Comparison of ENCODE assay signal across 8 cellular contexts in genomic region chrX:49043220-49043986, GRCh38. TPM values are rescaled to one million over a fixed set of nuclear protein-coding genes. Genes with fewer than 3 reads are reported as not detected.
DNase-seq lines count a peak whose midpoint lies in the region; ATAC-seq and TF ChIP-seq lines count a peak whose summit lies in the region.

TFE3 (minus strand) TSS chrX:49043357; CDS start chrX:49043226, 131 bp downstream.

- peak within 1 kb of the TSS; percentile 61 for H3K4me3 ChIP-seq in ovary
- peak within 1 kb of the TSS; percentile 65 to 78 (median 68) for H3K4me3 ChIP-seq in thyroid gland (replicated peaks in 1 of 3)

- H3K9me3 ChIP-seq in ovary, result peaks cover 0 to 3% of the 10 kb centered on the region in 2 donors
- no peaks in the 10 kb centered on the region for H3K9me3 ChIP-seq in thyroid gland

- TF ChIP-seq POLR2A in ovary (IDR thresholded peaks at IDR 0.05), result peak; percentile 80
- peak in 1 of 2 donors; percentile 63 for TF ChIP-seq POLR2A in thyroid gland (IDR thresholded peaks at IDR 0.05)

- peak; percentile 89 for ATAC-seq in HG02763 (IDR thresholded peaks at IDR 0.05; ENCODE audit: unreplicated experiment)

- TF ChIP-seq EP300 in ovary (IDR thresholded peaks at IDR 0.05), result peak; percentile 69

- H3K27me3 ChIP-seq in ovary, result no peaks in the 10 kb centered on the region
- no peaks in the 10 kb centered on the region for H3K27me3 ChIP-seq in thyroid gland

- peak; percentile 55 for TF ChIP-seq CTCF in GM12872 (IDR thresholded peaks at IDR 0.05; ENCODE audit: insufficient read depth, low read depth, low read length)
- TF ChIP-seq CTCF in ovary (IDR thresholded peaks at IDR 0.05), result peak; percentile 58 to 80 (median 61)
- TF ChIP-seq CTCF in thyroid gland (IDR thresholded peaks at IDR 0.05), result peak; percentile 15 to 74 (median 54)

- H3K27ac ChIP-seq in ovary, result peak within 1 kb of the TSS; percentile 97 to 99
- H3K27ac ChIP-seq in thyroid gland, result peak within 1 kb of the TSS; percentile 96 to 98 (median 97)

- 27 to 34% (median 31%) methylated on average over 65 to 67 of the region's 67 CpGs for WGBS in ovary, 3 donors
- 0% methylated on average over 1 to 2 of the region's 67 CpGs for WGBS in thyroid gland, 2 donors

- DNase-seq in NCI-H1417 (lab: John Stamatoyannopoulos, UW), result peak; percentile 93 to 99 (median 97)
- peak; percentile 79 to 89 for DNase-seq in SW 1271 (lab: John Stamatoyannopoulos, UW)
- DNase-seq in activated naive CD8-positive, alpha-beta T cell treated with anti-CD3 and anti-CD28 coated beads, Interleukin-2, amount 50 U/mL, for 16 hours (ENCODE audit: low read depth, low spot score), result peak; percentile 90
- DNase-seq in head of caudate nucleus, result peak; percentile 88 to 98 (median 96)
- DNase-seq in ovary, result peak; percentile 96 to 99 (median 97)
- peak; percentile 99 for DNase-seq in thyroid gland

- intact Hi-C loops in head of caudate nucleus (cut with DNase I) (loop anchor here (5.0 kb wide), 1 partner anchor 86 kb away; the partner anchor contains the start of gene OTUD5), ovary (cut with DNase I) (no loop called here), thyroid gland (cut with DNase I) (no loop called here)

- H3K36me3 ChIP-seq in ovary (no peaks in the 10 kb centered on the region), thyroid gland (peaks cover 5 to 7% of the 10 kb centered on the region in 2 donors)

- H3K4me1 ChIP-seq in ovary (ENCODE audit: insufficient read depth) (no peaks in the 10 kb centered on the region), thyroid gland (peaks cover 9 to 18% of the 10 kb centered on the region in 2 donors)

RNA-seq across cellular contexts. Expression of gene TFE3, which starts in this region (rescaled TPM):
- total RNA-seq in ovary, result 10 to 100 TPM; 44.8 to 69.4 (median 57.3) TPM
- polyA plus RNA-seq in ovary, result 10 to 100 TPM; 42.1 to 49.2 TPM
- 100 to 1,000 TPM in 3 of 4 donors, 10 to 100 TPM in 1; 68.4 to 160 (median 118) TPM for total RNA-seq in thyroid gland

Comparison
In these comparisons a context has a peak if more than half of its experiments do, and no peak if none do; other contexts are left out.
1. Peak in every context shown above with its lines: DNase-seq, ATAC-seq, H3K4me3 ChIP-seq and H3K27ac ChIP-seq.